ENCODE assay signal across 1 cellular context in the genomic region with DNA sequence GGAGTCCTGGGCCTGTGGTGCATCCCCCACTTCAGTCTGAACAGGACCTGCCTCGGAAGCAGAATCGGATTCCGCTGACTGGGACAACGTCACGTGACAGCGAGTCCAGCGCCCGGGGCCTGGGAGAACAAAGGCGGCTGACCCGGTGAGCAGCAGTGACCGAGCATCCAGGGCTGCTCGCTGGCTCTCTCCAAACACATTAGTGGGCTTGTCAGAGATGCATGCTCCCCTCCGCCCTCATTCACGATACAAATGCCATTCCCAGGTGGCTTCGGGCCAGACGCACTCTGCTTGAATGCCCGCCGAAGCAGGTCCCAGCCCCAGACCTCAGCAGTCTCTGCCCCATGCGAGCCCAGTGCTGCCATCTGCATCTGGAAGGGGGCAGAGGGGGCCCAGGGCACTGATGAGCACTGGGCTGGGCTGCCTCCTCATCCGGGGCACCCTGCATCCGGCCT.
TF ChIP-seq lines count a peak whose summit lies in the region.

No MANE protein-coding gene starts in this region.

TF ChIP-seq in K562, 482 proteins besides CTCF, POLR2A, EP300 and RAD21:
- TF ChIP-seq, protein P1, sequence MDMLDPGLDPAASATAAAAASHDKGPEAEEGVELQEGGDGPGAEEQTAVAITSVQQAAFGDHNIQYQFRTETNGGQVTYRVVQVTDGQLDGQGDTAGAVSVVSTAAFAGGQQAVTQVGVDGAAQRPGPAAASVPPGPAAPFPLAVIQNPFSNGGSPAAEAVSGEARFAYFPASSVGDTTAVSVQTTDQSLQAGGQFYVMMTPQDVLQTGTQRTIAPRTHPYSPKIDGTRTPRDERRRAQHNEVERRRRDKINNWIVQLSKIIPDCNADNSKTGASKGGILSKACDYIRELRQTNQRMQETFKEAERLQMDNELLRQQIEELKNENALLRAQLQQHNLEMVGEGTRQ (CRISPR knock-in tag; IDR thresholded peaks at IDR 0.05) = peak; percentile 64
- TF ChIP-seq, protein P2, sequence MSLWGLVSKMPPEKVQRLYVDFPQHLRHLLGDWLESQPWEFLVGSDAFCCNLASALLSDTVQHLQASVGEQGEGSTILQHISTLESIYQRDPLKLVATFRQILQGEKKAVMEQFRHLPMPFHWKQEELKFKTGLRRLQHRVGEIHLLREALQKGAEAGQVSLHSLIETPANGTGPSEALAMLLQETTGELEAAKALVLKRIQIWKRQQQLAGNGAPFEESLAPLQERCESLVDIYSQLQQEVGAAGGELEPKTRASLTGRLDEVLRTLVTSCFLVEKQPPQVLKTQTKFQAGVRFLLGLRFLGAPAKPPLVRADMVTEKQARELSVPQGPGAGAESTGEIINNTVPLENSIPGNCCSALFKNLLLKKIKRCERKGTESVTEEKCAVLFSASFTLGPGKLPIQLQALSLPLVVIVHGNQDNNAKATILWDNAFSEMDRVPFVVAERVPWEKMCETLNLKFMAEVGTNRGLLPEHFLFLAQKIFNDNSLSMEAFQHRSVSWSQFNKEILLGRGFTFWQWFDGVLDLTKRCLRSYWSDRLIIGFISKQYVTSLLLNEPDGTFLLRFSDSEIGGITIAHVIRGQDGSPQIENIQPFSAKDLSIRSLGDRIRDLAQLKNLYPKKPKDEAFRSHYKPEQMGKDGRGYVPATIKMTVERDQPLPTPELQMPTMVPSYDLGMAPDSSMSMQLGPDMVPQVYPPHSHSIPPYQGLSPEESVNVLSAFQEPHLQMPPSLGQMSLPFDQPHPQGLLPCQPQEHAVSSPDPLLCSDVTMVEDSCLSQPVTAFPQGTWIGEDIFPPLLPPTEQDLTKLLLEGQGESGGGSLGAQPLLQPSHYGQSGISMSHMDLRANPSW (CRISPR knock-in tag; IDR thresholded peaks at IDR 0.05) = no peak
- TF ChIP-seq, protein P3, sequence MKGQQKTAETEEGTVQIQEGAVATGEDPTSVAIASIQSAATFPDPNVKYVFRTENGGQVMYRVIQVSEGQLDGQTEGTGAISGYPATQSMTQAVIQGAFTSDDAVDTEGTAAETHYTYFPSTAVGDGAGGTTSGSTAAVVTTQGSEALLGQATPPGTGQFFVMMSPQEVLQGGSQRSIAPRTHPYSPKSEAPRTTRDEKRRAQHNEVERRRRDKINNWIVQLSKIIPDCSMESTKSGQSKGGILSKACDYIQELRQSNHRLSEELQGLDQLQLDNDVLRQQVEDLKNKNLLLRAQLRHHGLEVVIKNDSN (CRISPR knock-in tag; IDR thresholded peaks at IDR 0.05) = peak; percentile 56; the same call in 1 of the 2 replicates
- no peak for TF ChIP-seq MEF2A (IDR thresholded peaks at IDR 0.05; ENCODE audit: control insufficient read depth, low read depth, low read length)
- TF ChIP-seq PHF20 (IDR thresholded peaks at IDR 0.05; ENCODE audit: partially characterized antibody) = no peak
- 0 out of 2 replicates have a peak, but pooled peaks have one; percentile 23 for TF ChIP-seq CBFA2T2 (conservative IDR thresholded peaks at IDR 0.05)
- peak; percentile 69; the same call in 1 of the 2 replicates for TF ChIP-seq RAD51 (IDR thresholded peaks at IDR 0.05; ENCODE audit: borderline replicate concordance, low read depth)
- TF ChIP-seq FOXJ2 (tag; IDR thresholded peaks at IDR 0.05) = no peak
- TF ChIP-seq, protein P4, sequence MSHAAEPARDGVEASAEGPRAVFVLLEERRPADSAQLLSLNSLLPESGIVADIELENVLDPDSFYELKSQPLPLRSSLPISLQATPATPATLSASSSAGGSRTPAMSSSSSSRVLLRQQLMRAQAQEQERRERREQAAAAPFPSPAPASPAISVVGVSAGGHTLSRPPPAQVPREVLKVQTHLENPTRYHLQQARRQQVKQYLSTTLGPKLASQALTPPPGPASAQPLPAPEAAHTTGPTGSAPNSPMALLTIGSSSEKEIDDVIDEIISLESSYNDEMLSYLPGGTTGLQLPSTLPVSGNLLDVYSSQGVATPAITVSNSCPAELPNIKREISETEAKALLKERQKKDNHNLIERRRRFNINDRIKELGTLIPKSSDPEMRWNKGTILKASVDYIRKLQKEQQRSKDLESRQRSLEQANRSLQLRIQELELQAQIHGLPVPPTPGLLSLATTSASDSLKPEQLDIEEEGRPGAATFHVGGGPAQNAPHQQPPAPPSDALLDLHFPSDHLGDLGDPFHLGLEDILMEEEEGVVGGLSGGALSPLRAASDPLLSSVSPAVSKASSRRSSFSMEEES (CRISPR knock-in tag; IDR thresholded peaks at IDR 0.05) = peak; percentile 82
- TF ChIP-seq TOE1 (IDR thresholded peaks at IDR 0.05; ENCODE audit: borderline replicate concordance) = peak; percentile 56; the same call in 1 of the 2 replicates
- no peak for TF ChIP-seq TOE1 (CRISPR knock-in tag; IDR thresholded peaks at IDR 0.05; ENCODE audit: borderline replicate concordance, low read depth)
